In genomic region chr11:65885808-65886536, GRCh38 we compare ENCODE assay signal across 1 cellular context.
TF ChIP-seq lines count a peak whose summit lies in the region.

No MANE protein-coding gene starts in this region.

TF ChIP-seq in HEK293, 187 proteins besides CTCF, POLR2A, EP300 and RAD21:
- TF ChIP-seq ZNF48 (tag by site-specific recombination; IDR thresholded peaks at IDR 0.05) (no peak), ZNF248 (tag by site-specific recombination; IDR thresholded peaks at IDR 0.05) (0 out of 2 replicates have a peak, but pooled peaks have one; percentile 71), GFI1B (tag by site-specific recombination; IDR thresholded peaks at IDR 0.05) (no peak), SETDB1 (IDR thresholded peaks at IDR 0.05; ENCODE audit: insufficient read length, low read length) (no peak)
